In genomic region chr1:221845650-221846371, GRCh38 we compare ENCODE assay signal across 10 cellular contexts.
DNase-seq lines count a peak whose midpoint lies in the region; ATAC-seq lines count a peak whose summit lies in the region.
"Had no signal": no experiment of that assay in that cellular context is flagged by ENCODE, and none has a peak within 500 bp of the region (broad histone marks: within the 10 kb centered on the region; RNA-seq: fewer than 3 reads in every experiment).

No MANE protein-coding gene starts in this region.

- peak; percentile 61 for DNase-seq in H4 (ENCODE audit: low spot score)
- DNase-seq in NCI-H510A (lab: John Stamatoyannopoulos, UW), result peak; percentile 27
- peak; percentile 73 for DNase-seq in dermis blood vessel endothelial cell
- DNase-seq in stimulated activated CD4-positive, alpha-beta T cell treated with anti-CD3 and anti-CD28 coated beads, Interleukin-15, amount 100 ng/mL, for 24 hours, result no peak
- DNase-seq: activated naive CD8-positive, alpha-beta T cell treated with anti-CD3 and anti-CD28 coated beads, Interleukin-2, amount 50 U/mL, for 24 hours; HCEC 1CT had no signal

- no peak for ATAC-seq in HG03175 (IDR thresholded peaks at IDR 0.05; ENCODE audit: unreplicated experiment)
- no peak for ATAC-seq in GM21381 (IDR thresholded peaks at IDR 0.05; ENCODE audit: unreplicated experiment)
- no peak for ATAC-seq in GM18868 (IDR thresholded peaks at IDR 0.05; ENCODE audit: unreplicated experiment)
- ATAC-seq: activated naive CD8-positive, alpha-beta T cell treated with anti-CD3 and anti-CD28 coated beads, Interleukin-2, amount 50 U/mL, for 24 hours had no signal

- H3K4me1 ChIP-seq in rectal smooth muscle tissue (ENCODE audit: control insufficient read depth, insufficient read depth, low read length), result peaks cover 6% of the 10 kb centered on the region

- H3K27ac ChIP-seq in rectal smooth muscle tissue (ENCODE audit: low read depth, low read length), result peak overlapping the region; percentile 42

- H3K36me3 ChIP-seq in rectal smooth muscle tissue (ENCODE audit: control insufficient read depth, insufficient read depth, low read length), result no peaks in the 10 kb centered on the region

- no peak overlapping the region for H3K4me3 ChIP-seq in rectal smooth muscle tissue (ENCODE audit: low read length)

- H3K9ac ChIP-seq in rectal smooth muscle tissue (ENCODE audit: low read length), result no peak overlapping the region

- H3K27me3 ChIP-seq in rectal smooth muscle tissue (ENCODE audit: control insufficient read depth, insufficient read depth, low read length), result no peaks in the 10 kb centered on the region
